ENCODE assay signal across 16 cellular contexts in genomic region chr7:32936686-32937085, GRCh38. TPM values are rescaled to one million over a fixed set of nuclear protein-coding genes. Genes with fewer than 3 reads are reported as not detected.
DNase-seq lines count a peak whose midpoint lies in the region; ATAC-seq and TF ChIP-seq lines count a peak whose summit lies in the region.
"Had no signal": no experiment of that assay in that cellular context is flagged by ENCODE, and none has a peak within 500 bp of the region (broad histone marks: within the 10 kb centered on the region; RNA-seq: fewer than 3 reads in every experiment).

No MANE protein-coding gene starts in this region.

- POLR2A ChIA-PET in IMR-90 (lab: Charles Lee; ENCODE audit: unreplicated experiment) = no interaction called here

- H2AK9ac ChIP-seq in IMR-90 (replicated peaks; ENCODE audit: low read depth, low read length, poor library complexity) = no peak overlapping the region

- H3K4me1 ChIP-seq in IMR-90 (ENCODE audit: control insufficient read depth, insufficient read depth, low read length) (peaks cover 15% of the 10 kb centered on the region), heart right ventricle (peaks cover 0 to 61% (median 35%) of the 10 kb centered on the region in 9 donors), sigmoid colon (peaks cover 0 to 55% (median 38%) of the 10 kb centered on the region in 4 donors)

- no peaks in the 10 kb centered on the region for H3K27me3 Mint-ChIP-seq in chondrocyte (ENCODE audit: low read depth)
- H3K27me3 Mint-ChIP-seq: IgD-negative memory B cell had no signal

- no peak for TF ChIP-seq POLR2A in IMR-90 (IDR thresholded peaks at IDR 0.05; ENCODE audit: low read depth, low read length)
- TF ChIP-seq POLR2A in sigmoid colon (IDR thresholded peaks at IDR 0.05) = no peak

- intact Hi-C loops in IMR-90 (cut with micrococcal nuclease) = loop anchor here (2.0 kb wide), 1 partner anchor 136 kb away; no protein-coding TSS in a partner anchor
- intact Hi-C loops in heart right ventricle (cut with DNase I) = loop anchor here in 1 of 10 donors (5.0 kb wide), 1 partner anchor 39 kb away; no protein-coding TSS in a partner anchor
- intact Hi-C loops in sigmoid colon (cut with DNase I) = no loop called here

- no peak for TF ChIP-seq EP300 in sigmoid colon (IDR thresholded peaks at IDR 0.05)

- H3K4me2 ChIP-seq in IMR-90 (ENCODE audit: low read depth, low read length) = 0 out of 2 replicates have a peak overlapping the region, but pooled peaks have one; percentile 2

- BruUV-seq in IMR-90 (replicated peaks; lab: Mats Ljungman, UMichigan) = no TSS peak

- H3K4me3 ChIP-seq in IMR-90 (ENCODE audit: insufficient read depth, low read depth, low read length) (no peak overlapping the region), heart right ventricle (no peak overlapping the region), sigmoid colon (no peak overlapping the region)

- H3K27me3 ChIP-seq in IMR-90 (ENCODE audit: control insufficient read depth, insufficient read depth, low read length) (no peaks in the 10 kb centered on the region), heart right ventricle (no peaks in the 10 kb centered on the region), sigmoid colon (no peaks in the 10 kb centered on the region)

- no peak overlapping the region for H3K27ac Mint-ChIP-seq in chondrocyte (ENCODE audit: unreplicated experiment)
- no peak overlapping the region for H3K27ac Mint-ChIP-seq in stimulated activated effector memory CD8-positive, alpha-beta T cell treated with anti-CD3 and anti-CD28 coated beads, Interleukin-12 subunit alpha, Interleukin-12 subunit beta, amount 100 ng/mL, for 72 hours

- DNase-seq in IMR-90 (no peak), chondrocyte (ENCODE audit: low spot score) (no peak), heart right ventricle (no peak), sigmoid colon (no peak), COLO829 (ENCODE audit: low spot score) (no peak)
- no peak for DNase-seq in activated CD4-positive, alpha-beta T cell treated with anti-CD3 and anti-CD28 coated beads, Interleukin-2, amount 50 U/mL, for 1 hour
- no peak for DNase-seq in stimulated activated effector memory CD8-positive, alpha-beta T cell treated with anti-CD3 and anti-CD28 coated beads, Interleukin-12 subunit alpha, Interleukin-12 subunit beta, amount 100 ng/mL, for 72 hours (ENCODE audit: low spot score in 2 of 2)
- DNase-seq: CD8-positive, alpha-beta memory T cell; H7; MV-4-11; NCI-H1417 treated with DMSO at 0.1 percent for 48 hours; NCI-H2029 treated with DMSO at 0.1 percent for 48 hours; NCI-H524 treated with DMSO at 0.1 percent for 48 hours; RPMI8226 had no signal

- no peak overlapping the region for H3K4me3 Mint-ChIP-seq in chondrocyte (ENCODE audit: unreplicated experiment)
- H3K4me3 Mint-ChIP-seq in stimulated activated effector memory CD8-positive, alpha-beta T cell treated with anti-CD3 and anti-CD28 coated beads, Interleukin-12 subunit alpha, Interleukin-12 subunit beta, amount 100 ng/mL, for 72 hours = no peak overlapping the region
- H3K4me3 Mint-ChIP-seq: IgD-negative memory B cell had no signal

- TF ChIP-seq RAD21 in IMR-90 (IDR thresholded peaks at IDR 0.05; ENCODE audit: low read length) = no peak

- H3K9ac ChIP-seq in IMR-90 (ENCODE audit: low read depth, low read length) = no peak overlapping the region

- peaks cover 42 to 60% of the 10 kb centered on the region in 2 experiments for H3K79me1 ChIP-seq in IMR-90 (ENCODE audit: low read depth in 1 of 2, low read length in 2 of 2)

- no peak overlapping the region for H2BK5ac ChIP-seq in IMR-90 (ENCODE audit: low read depth, low read length, poor library complexity, severe bottlenecking)

- H3K4ac ChIP-seq in IMR-90 (ENCODE audit: low read depth, low read length) = peak overlapping the region; percentile 30; the same call in 1 of the 2 replicates

- H3K9me3 Mint-ChIP-seq in chondrocyte (ENCODE audit: low read depth) = no peaks in the 10 kb centered on the region
- H3K9me3 Mint-ChIP-seq in stimulated activated effector memory CD8-positive, alpha-beta T cell treated with anti-CD3 and anti-CD28 coated beads, Interleukin-12 subunit alpha, Interleukin-12 subunit beta, amount 100 ng/mL, for 72 hours = no peaks in the 10 kb centered on the region
- H3K9me3 Mint-ChIP-seq: CD8-positive, alpha-beta memory T cell; IgD-negative memory B cell had no signal

- H3K27ac ChIP-seq in IMR-90 (ENCODE audit: insufficient read depth, low read length) (no peak overlapping the region), heart right ventricle (peak overlapping the region in 8 of 10 donors; percentile 14 to 74 (median 62)), sigmoid colon (peak overlapping the region; percentile 18 to 44 (median 32))

- CTCF ChIA-PET in IMR-90 (lab: Yijun Ruan, JAX) = interaction anchor here (1.2 kb wide), 1 partner anchor 136 kb away, joined by 4 read pairs; no protein-coding TSS in a partner anchor

- H3K14ac ChIP-seq in IMR-90 (replicated peaks; ENCODE audit: low read depth, low read length) = no peak overlapping the region; the same call in 1 of the 2 replicates

- dilution Hi-C loops in IMR-90 (cut with HindIII; ENCODE audit: low sequenced_read_pairs, unreplicated experiment) = no loop called here

- peaks cover 9% of the 10 kb centered on the region for H3K36me3 Mint-ChIP-seq in chondrocyte (ENCODE audit: low read depth)
- peaks cover 6% of the 10 kb centered on the region for H3K36me3 Mint-ChIP-seq in stimulated activated effector memory CD8-positive, alpha-beta T cell treated with anti-CD3 and anti-CD28 coated beads, Interleukin-12 subunit alpha, Interleukin-12 subunit beta, amount 100 ng/mL, for 72 hours

- H4K8ac ChIP-seq in IMR-90 (ENCODE audit: low read depth in 2 of 2, low read length in 2 of 2) = no peak overlapping the region

- H3K18ac ChIP-seq in IMR-90 (ENCODE audit: low read depth, low read length) = no peak overlapping the region

- no peak overlapping the region for H2BK120ac ChIP-seq in IMR-90 (ENCODE audit: low read depth, low read length)

- H3K9me3 ChIP-seq in IMR-90 (ENCODE audit: control insufficient read depth, insufficient read depth, low read length) = no peaks in the 10 kb centered on the region
- H3K9me3 ChIP-seq in heart right ventricle = no peaks in the 10 kb centered on the region
- H3K9me3 ChIP-seq in sigmoid colon = no peaks in the 10 kb centered on the region

- H3K4me1 Mint-ChIP-seq in chondrocyte (ENCODE audit: low read depth) = peaks cover 41% of the 10 kb centered on the region
- peaks cover 10% of the 10 kb centered on the region for H3K4me1 Mint-ChIP-seq in stimulated activated effector memory CD8-positive, alpha-beta T cell treated with anti-CD3 and anti-CD28 coated beads, Interleukin-12 subunit alpha, Interleukin-12 subunit beta, amount 100 ng/mL, for 72 hours

- H4K5ac ChIP-seq in IMR-90 (ENCODE audit: low read depth, low read length) = no peak overlapping the region

- H3K9me1 ChIP-seq in IMR-90 (ENCODE audit: insufficient read depth, low read length) = peaks cover 11% of the 10 kb centered on the region

- ATAC-seq in IMR-90 (ENCODE audit: low read depth) (peak; percentile 30; the same call in 1 of the 2 replicates), heart right ventricle (peak in 4 of 8 donors; percentile 26 to 69 (median 66)), GM19397 (IDR thresholded peaks at IDR 0.05; ENCODE audit: unreplicated experiment) (no peak)
- ATAC-seq in stimulated activated effector memory CD8-positive, alpha-beta T cell treated with anti-CD3 and anti-CD28 coated beads, Interleukin-12 subunit alpha, Interleukin-12 subunit beta, amount 100 ng/mL, for 72 hours = no peak

- in situ Hi-C loops in IMR-90 (cut with MboI; ENCODE audit: low sequenced_read_pairs) = no loop called here

- H2AFZ ChIP-seq in IMR-90 (replicated peaks; ENCODE audit: low read length, poor library complexity) = no peak overlapping the region

- no peak overlapping the region for H2BK20ac ChIP-seq in IMR-90 (ENCODE audit: low read depth, low read length)

- H3K23ac ChIP-seq in IMR-90 (ENCODE audit: low read depth, low read length) = no peak overlapping the region

- no peak overlapping the region for H3K56ac ChIP-seq in IMR-90 (ENCODE audit: extremely low read depth, insufficient read depth, low read length)

- H4K20me1 ChIP-seq in IMR-90 (ENCODE audit: insufficient read depth, low read length) = peaks cover 21% of the 10 kb centered on the region; the same call in 1 of the 2 replicates

- no peak overlapping the region for H2BK15ac ChIP-seq in IMR-90 (ENCODE audit: low read depth, low read length)

- WGBS in IMR-90 (ENCODE audit: extremely low coverage in 2 of 2, insufficient read length in 1 of 2), 2 experiments = no CpG with 5 or more reads among the region's 3 CpGs
- WGBS in heart right ventricle, 2 donors = 79 to 87% methylated on average over 3 of the region's 3 CpGs
- WGBS in sigmoid colon, 2 donors = 84 to 91% methylated on average over 3 of the region's 3 CpGs

- H3K36me3 ChIP-seq in IMR-90 (ENCODE audit: control insufficient read depth, insufficient read depth, low read length) (peaks cover 5% of the 10 kb centered on the region; the same call in 1 of the 2 replicates), heart right ventricle (peaks cover 0 to 32% (median 14%) of the 10 kb centered on the region in 9 donors), sigmoid colon (peaks cover 0 to 14% (median 8%) of the 10 kb centered on the region in 4 donors)

- TF ChIP-seq CTCF in IMR-90 (conservative IDR thresholded peaks at IDR 0.05; ENCODE audit: low read depth, low read length) = no peak
- TF ChIP-seq CTCF in chondrocyte (IDR thresholded peaks at IDR 0.05) = peak; percentile 16
- peak in 1 of 9 donors; percentile 9 for TF ChIP-seq CTCF in heart right ventricle (IDR thresholded peaks at IDR 0.05)
- TF ChIP-seq CTCF in sigmoid colon (IDR thresholded peaks at IDR 0.05) = no peak

- H2AK5ac ChIP-seq in IMR-90 (ENCODE audit: low read depth, low read length) = no peak overlapping the region

- H4K91ac ChIP-seq in IMR-90 (ENCODE audit: insufficient read depth, low read depth, low read length) = no peak overlapping the region

RNA-seq across cellular contexts. Expression of gene FKBP9, which starts 20.6 kb away (rescaled TPM):
- total RNA-seq in IMR-90 (2012; rRNA removed) (146 and 191 TPM in 2 replicates), chondrocyte (234 to 355 TPM (median 335 TPM) in 3 replicates), heart right ventricle (100 to 1,000 TPM; 103 to 158 (median 122) TPM), sigmoid colon (100 to 1,000 TPM in 2 of 4 donors, 10 to 100 TPM in 2; 79.6 to 161 (median 114) TPM)
- polyA plus RNA-seq in IMR-90 (2012; rRNA removed) (99.0 and 126 TPM in 2 replicates), heart right ventricle (10 to 100 TPM; 32.2 to 36.7 TPM), sigmoid colon (10 to 100 TPM; 12.3 to 39.2 (median 19.2) TPM)
- polyA plus RNA-seq in IMR-90 (2012; cell fraction: cytosol; rRNA removed) = 82.9 and 154 TPM in 2 replicates
- polyA plus RNA-seq in IMR-90 (2012; cell fraction: nucleus; rRNA removed; ENCODE audit: low replicate concordance) = 58.8 and 68.7 TPM in 2 replicates
- polyA plus RNA-seq: CD8-positive, alpha-beta memory T cell had no signal

RNA-seq across cellular contexts. Expression of gene KBTBD2, which starts 45.1 kb away (rescaled TPM):
- total RNA-seq in IMR-90 (2012; rRNA removed) (32.3 and 41.7 TPM in 2 replicates), chondrocyte (22.0 to 24.8 TPM (median 23.9 TPM) in 3 replicates), heart right ventricle (10 to 100 TPM; 22.0 to 34.1 (median 24.9) TPM), sigmoid colon (10 to 100 TPM; 28.5 to 39.7 (median 37.5) TPM)
- polyA plus RNA-seq in IMR-90 (2012; rRNA removed) (11.0 and 13.2 TPM in 2 replicates), heart right ventricle (10 to 100 TPM; 13.3 to 15.9 TPM), sigmoid colon (10 to 100 TPM; 14.1 to 19.8 (median 16.0) TPM)
- 2.9 and 3.3 TPM in 2 replicates for polyA plus RNA-seq in IMR-90 (2012; cell fraction: cytosol; rRNA removed)
- polyA plus RNA-seq in IMR-90 (2012; cell fraction: nucleus; rRNA removed; ENCODE audit: low replicate concordance) = 5.7 and 31.2 TPM in 2 replicates
